ENCODE assay signal across 8 cellular contexts in genomic region chr12:3076730-3077571, GRCh38. TPM values are rescaled to one million over a fixed set of nuclear protein-coding genes. Genes with fewer than 3 reads are reported as not detected.
A peak's percentile ranks its signal among the peaks of the same experiment; 100 is the strongest.
DNase-seq lines count a peak whose midpoint lies in the region; ATAC-seq lines count a peak whose summit lies in the region.

Gene TSPAN9 (plus strand): TSS chr12:3077379. CDS start chr12:3201194, 123,815 bp downstream.

- H3K27ac ChIP-seq in CD4-positive, CD25-positive, alpha-beta regulatory T cell (ENCODE audit: insufficient read depth, low read length, poor library complexity, severe bottlenecking), result no peak within 1 kb of the TSS

- intact Hi-C loops in sciatic nerve (cut with DNase I), result loop anchor here (5.0 kb wide), 1 partner anchor 50 kb away; no protein-coding TSS in a partner anchor

- DNase-seq in CD4-positive, CD25-positive, alpha-beta regulatory T cell, result peak; percentile 41 to 61 (median 58)
- no peak for DNase-seq in Jurkat, Clone E6-1 (ENCODE audit: low read depth, low spot score)
- peak; percentile 42 for DNase-seq in T-helper 22 cell (ENCODE audit: low read depth)
- peak; percentile 86 for DNase-seq in astrocyte of the hippocampus (ENCODE audit: low read depth, low spot score)
- peak in 42 of 51 donors; percentile 11 to 77 (median 44) for DNase-seq in hypothalamus (lab: John Stamatoyannopoulos, UW)
- peak; percentile 84 for DNase-seq in sciatic nerve (ENCODE audit: low spot score)
- no peak for DNase-seq in GF-D8 (lab: John Stamatoyannopoulos, UW)

- H3K4me1 Mint-ChIP-seq in CD4-positive, CD25-positive, alpha-beta regulatory T cell, result peaks cover 0 to 19% (median 6%) of the 10 kb centered on the region in 4 donors

- H3K27me3 Mint-ChIP-seq in CD4-positive, CD25-positive, alpha-beta regulatory T cell, result peaks cover 41% of the 10 kb centered on the region

- peak within 1 kb of the TSS; percentile 31 for H3K4me3 ChIP-seq in CD4-positive, CD25-positive, alpha-beta regulatory T cell (ENCODE audit: low read depth, low read length)
- peak within 1 kb of the TSS; percentile 54 for H3K4me3 ChIP-seq in Jurkat, Clone E6-1 (ENCODE audit: low read length)

- H3K9me3 Mint-ChIP-seq in CD4-positive, CD25-positive, alpha-beta regulatory T cell, result no peaks in the 10 kb centered on the region

- no peaks in the 10 kb centered on the region for H3K36me3 Mint-ChIP-seq in CD4-positive, CD25-positive, alpha-beta regulatory T cell

- H3K4me1 ChIP-seq in CD4-positive, CD25-positive, alpha-beta regulatory T cell (ENCODE audit: control insufficient read depth, insufficient read depth, low read length, poor library complexity, severe bottlenecking), result peaks cover 15% of the 10 kb centered on the region

- no peaks in the 10 kb centered on the region for H3K36me3 ChIP-seq in CD4-positive, CD25-positive, alpha-beta regulatory T cell (ENCODE audit: control insufficient read depth, insufficient read depth, low read length)

- peak; percentile 71 to 79 for ATAC-seq in CD4-positive, CD25-positive, alpha-beta regulatory T cell (ENCODE audit: low read depth in 2 of 2)
- ATAC-seq in GM21390 (IDR thresholded peaks at IDR 0.05; ENCODE audit: unreplicated experiment), result peak; percentile 75
- peak; percentile 84 for ATAC-seq in sciatic nerve

- peaks cover 7% of the 10 kb centered on the region for H3K27me3 ChIP-seq in CD4-positive, CD25-positive, alpha-beta regulatory T cell (ENCODE audit: control insufficient read depth, insufficient read depth, low read length)

- no peaks in the 10 kb centered on the region for H3K9me3 ChIP-seq in CD4-positive, CD25-positive, alpha-beta regulatory T cell (ENCODE audit: control insufficient read depth in 2 of 2, low read length in 2 of 2)

- peak within 1 kb of the TSS in 1 of 3 donors; percentile 55 for H3K27ac Mint-ChIP-seq in CD4-positive, CD25-positive, alpha-beta regulatory T cell

- H3K4me3 Mint-ChIP-seq in CD4-positive, CD25-positive, alpha-beta regulatory T cell, result peak within 1 kb of the TSS; percentile 84 to 91 (median 87)

RNA-seq across cellular contexts. Expression of gene TSPAN9, which starts in this region (rescaled TPM):
- 1.2 TPM for total RNA-seq in CD4-positive, CD25-positive, alpha-beta regulatory T cell
- under 1 TPM in 3 of 4 donors, not detected in 1; 0.09 to 0.38 (median 0.22) TPM for polyA plus RNA-seq in CD4-positive, CD25-positive, alpha-beta regulatory T cell
- polyA plus RNA-seq in Jurkat, Clone E6-1 (2012; ENCODE audit: insufficient read depth, insufficient read length), result 4.9 TPM
- 37.5 TPM for total RNA-seq in sciatic nerve

Comparison
In these comparisons a context has a peak if more than half of its experiments do, and no peak if none do; other contexts are left out.
1. RNA of gene TSPAN9 (total RNA-seq): 37.5 TPM in sciatic nerve (single experiment); 1.2 TPM in CD4-positive, CD25-positive, alpha-beta regulatory T cell (single experiment); every median in the first group is over 10 times any median in the second.
2. DNase-seq: peak in CD4-positive, CD25-positive, alpha-beta regulatory T cell (3 of 3), T-helper 22 cell (single experiment), astrocyte of the hippocampus (single experiment), hypothalamus (42 of 51) and sciatic nerve (single experiment); none in Jurkat, Clone E6-1 (single experiment) and GF-D8 (single experiment).
3. Peak in every context shown above with its lines, with median percentiles within 50 percentile points of each other: ATAC-seq.